In the genomic region with DNA sequence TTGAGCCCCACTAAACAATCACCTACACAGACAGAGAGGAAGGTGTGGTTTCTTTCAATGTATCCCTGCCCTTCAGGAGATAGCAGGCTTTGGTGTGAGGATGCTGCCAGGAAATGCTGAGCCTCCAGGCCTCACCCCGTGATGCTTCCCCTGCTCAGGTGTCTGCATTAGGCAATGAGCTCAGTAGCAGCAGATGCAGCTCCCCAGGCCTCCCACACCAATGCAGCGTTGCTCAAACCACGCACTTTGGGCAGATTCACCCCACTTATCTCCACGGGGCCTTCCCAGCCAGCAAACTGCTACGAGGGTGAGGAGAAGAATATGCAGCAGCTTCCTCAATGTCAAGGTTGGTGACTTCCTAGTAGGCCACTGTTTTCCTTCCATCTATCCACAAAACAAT, we compare ENCODE assay signal across 1 cellular context.
TF ChIP-seq lines count a peak whose summit lies in the region.

No MANE protein-coding gene starts in this region.

TF ChIP-seq in GM23338, 12 proteins besides CTCF, POLR2A, EP300 and RAD21 (continued from another document):
- TF ChIP-seq, protein P1, sequence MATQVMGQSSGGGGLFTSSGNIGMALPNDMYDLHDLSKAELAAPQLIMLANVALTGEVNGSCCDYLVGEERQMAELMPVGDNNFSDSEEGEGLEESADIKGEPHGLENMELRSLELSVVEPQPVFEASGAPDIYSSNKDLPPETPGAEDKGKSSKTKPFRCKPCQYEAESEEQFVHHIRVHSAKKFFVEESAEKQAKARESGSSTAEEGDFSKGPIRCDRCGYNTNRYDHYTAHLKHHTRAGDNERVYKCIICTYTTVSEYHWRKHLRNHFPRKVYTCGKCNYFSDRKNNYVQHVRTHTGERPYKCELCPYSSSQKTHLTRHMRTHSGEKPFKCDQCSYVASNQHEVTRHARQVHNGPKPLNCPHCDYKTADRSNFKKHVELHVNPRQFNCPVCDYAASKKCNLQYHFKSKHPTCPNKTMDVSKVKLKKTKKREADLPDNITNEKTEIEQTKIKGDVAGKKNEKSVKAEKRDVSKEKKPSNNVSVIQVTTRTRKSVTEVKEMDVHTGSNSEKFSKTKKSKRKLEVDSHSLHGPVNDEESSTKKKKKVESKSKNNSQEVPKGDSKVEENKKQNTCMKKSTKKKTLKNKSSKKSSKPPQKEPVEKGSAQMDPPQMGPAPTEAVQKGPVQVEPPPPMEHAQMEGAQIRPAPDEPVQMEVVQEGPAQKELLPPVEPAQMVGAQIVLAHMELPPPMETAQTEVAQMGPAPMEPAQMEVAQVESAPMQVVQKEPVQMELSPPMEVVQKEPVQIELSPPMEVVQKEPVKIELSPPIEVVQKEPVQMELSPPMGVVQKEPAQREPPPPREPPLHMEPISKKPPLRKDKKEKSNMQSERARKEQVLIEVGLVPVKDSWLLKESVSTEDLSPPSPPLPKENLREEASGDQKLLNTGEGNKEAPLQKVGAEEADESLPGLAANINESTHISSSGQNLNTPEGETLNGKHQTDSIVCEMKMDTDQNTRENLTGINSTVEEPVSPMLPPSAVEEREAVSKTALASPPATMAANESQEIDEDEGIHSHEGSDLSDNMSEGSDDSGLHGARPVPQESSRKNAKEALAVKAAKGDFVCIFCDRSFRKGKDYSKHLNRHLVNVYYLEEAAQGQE (IDR thresholded peaks at IDR 0.05; ENCODE audit: unreplicated experiment), result no peak
- no peak for TF ChIP-seq ZNF114 (CRISPR knock-in tag; IDR thresholded peaks at IDR 0.05)
- TF ChIP-seq POLR2AphosphoS5 (IDR thresholded peaks at IDR 0.05; ENCODE audit: low read depth), result no peak
- no peak for TF ChIP-seq ZNF331 (CRISPR knock-in tag; IDR thresholded peaks at IDR 0.05; ENCODE audit: low read depth)
- TF ChIP-seq, protein P2, sequence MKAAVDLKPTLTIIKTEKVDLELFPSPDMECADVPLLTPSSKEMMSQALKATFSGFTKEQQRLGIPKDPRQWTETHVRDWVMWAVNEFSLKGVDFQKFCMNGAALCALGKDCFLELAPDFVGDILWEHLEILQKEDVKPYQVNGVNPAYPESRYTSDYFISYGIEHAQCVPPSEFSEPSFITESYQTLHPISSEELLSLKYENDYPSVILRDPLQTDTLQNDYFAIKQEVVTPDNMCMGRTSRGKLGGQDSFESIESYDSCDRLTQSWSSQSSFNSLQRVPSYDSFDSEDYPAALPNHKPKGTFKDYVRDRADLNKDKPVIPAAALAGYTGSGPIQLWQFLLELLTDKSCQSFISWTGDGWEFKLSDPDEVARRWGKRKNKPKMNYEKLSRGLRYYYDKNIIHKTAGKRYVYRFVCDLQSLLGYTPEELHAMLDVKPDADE (IDR thresholded peaks at IDR 0.05), result no peak
- TF ChIP-seq, protein P3, sequence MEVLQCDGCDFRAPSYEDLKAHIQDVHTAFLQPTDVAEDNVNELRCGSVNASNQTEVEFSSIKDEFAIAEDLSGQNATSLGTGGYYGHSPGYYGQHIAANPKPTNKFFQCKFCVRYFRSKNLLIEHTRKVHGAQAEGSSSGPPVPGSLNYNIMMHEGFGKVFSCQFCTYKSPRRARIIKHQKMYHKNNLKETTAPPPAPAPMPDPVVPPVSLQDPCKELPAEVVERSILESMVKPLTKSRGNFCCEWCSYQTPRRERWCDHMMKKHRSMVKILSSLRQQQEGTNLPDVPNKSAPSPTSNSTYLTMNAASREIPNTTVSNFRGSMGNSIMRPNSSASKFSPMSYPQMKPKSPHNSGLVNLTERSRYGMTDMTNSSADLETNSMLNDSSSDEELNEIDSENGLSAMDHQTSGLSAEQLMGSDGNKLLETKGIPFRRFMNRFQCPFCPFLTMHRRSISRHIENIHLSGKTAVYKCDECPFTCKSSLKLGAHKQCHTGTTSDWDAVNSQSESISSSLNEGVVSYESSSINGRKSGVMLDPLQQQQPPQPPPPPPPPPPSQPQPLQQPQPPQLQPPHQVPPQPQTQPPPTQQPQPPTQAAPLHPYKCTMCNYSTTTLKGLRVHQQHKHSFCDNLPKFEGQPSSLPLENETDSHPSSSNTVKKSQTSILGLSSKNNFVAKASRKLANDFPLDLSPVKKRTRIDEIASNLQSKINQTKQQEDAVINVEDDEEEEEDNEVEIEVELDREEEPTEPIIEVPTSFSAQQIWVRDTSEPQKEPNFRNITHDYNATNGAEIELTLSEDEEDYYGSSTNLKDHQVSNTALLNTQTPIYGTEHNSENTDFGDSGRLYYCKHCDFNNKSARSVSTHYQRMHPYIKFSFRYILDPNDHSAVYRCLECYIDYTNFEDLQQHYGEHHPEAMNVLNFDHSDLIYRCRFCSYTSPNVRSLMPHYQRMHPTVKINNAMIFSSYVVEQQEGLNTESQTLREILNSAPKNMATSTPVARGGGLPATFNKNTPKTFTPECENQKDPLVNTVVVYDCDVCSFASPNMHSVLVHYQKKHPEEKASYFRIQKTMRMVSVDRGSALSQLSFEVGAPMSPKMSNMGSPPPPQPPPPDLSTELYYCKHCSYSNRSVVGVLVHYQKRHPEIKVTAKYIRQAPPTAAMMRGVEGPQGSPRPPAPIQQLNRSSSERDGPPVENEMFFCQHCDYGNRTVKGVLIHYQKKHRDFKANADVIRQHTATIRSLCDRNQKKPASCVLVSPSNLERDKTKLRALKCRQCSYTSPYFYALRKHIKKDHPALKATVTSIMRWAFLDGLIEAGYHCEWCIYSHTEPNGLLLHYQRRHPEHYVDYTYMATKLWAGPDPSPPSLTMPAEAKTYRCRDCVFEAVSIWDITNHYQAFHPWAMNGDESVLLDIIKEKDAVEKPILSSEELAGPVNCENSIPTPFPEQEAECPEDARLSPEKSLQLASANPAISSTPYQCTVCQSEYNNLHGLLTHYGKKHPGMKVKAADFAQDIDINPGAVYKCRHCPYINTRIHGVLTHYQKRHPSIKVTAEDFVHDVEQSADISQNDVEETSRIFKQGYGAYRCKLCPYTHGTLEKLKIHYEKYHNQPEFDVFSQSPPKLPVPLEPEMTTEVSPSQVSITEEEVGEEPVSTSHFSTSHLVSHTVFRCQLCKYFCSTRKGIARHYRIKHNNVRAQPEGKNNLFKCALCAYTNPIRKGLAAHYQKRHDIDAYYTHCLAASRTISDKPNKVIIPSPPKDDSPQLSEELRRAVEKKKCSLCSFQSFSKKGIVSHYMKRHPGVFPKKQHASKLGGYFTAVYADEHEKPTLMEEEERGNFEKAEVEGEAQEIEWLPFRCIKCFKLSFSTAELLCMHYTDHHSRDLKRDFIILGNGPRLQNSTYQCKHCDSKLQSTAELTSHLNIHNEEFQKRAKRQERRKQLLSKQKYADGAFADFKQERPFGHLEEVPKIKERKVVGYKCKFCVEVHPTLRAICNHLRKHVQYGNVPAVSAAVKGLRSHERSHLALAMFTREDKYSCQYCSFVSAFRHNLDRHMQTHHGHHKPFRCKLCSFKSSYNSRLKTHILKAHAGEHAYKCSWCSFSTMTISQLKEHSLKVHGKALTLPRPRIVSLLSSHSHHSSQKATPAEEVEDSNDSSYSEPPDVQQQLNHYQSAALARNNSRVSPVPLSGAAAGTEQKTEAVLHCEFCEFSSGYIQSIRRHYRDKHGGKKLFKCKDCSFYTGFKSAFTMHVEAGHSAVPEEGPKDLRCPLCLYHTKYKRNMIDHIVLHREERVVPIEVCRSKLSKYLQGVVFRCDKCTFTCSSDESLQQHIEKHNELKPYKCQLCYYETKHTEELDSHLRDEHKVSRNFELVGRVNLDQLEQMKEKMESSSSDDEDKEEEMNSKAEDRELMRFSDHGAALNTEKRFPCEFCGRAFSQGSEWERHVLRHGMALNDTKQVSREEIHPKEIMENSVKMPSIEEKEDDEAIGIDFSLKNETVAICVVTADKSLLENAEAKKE (CRISPR knock-in tag; IDR thresholded peaks at IDR 0.05), result no peak
- TF ChIP-seq NANOG (IDR thresholded peaks at IDR 0.05; ENCODE audit: borderline replicate concordance), result no peak
- TF ChIP-seq EZH2 (IDR thresholded peaks at IDR 0.05; ENCODE audit: low read depth, unreplicated experiment), result no peak
- no peak for TF ChIP-seq JUNB (IDR thresholded peaks at IDR 0.05; ENCODE audit: unreplicated experiment)
- TF ChIP-seq CREB1 (CRISPR knock-in tag; IDR thresholded peaks at IDR 0.05; ENCODE audit: low read depth), result no peak
TF ChIP-seq in GM23338: peak in this region for 0.
